In genomic region chr6:157535354-157536217, GRCh38 we compare ENCODE assay signal across 8 cellular contexts.
A peak's percentile ranks its signal among the peaks of the same experiment; 100 is the strongest.
DNase-seq lines count a peak whose midpoint lies in the region; ATAC-seq lines count a peak whose summit lies in the region.

No MANE protein-coding gene starts in this region.

- intact Hi-C loops in left colon (cut with DNase I, micrococcal nuclease): no loop called here

- H3K27ac Mint-ChIP-seq in activated naive CD4-positive, alpha-beta T cell treated with anti-CD3 and anti-CD28 coated beads, Interleukin-2, amount 50 U/mL, for 72 hours: peak overlapping the region; percentile 22 to 94

- DNase-seq in Caki2 (ENCODE audit: low read depth) (peak; percentile 53), HS-5 (ENCODE audit: low read depth) (peak; percentile 67), left colon (no peak), G401 (ENCODE audit: low spot score) (no peak), NCI-H510A (lab: John Stamatoyannopoulos, UW) (no peak), NCI-H1436 (lab: John Stamatoyannopoulos, UW) (no peak)
- peak in 1 of 2 donors; percentile 21 for DNase-seq in activated naive CD4-positive, alpha-beta T cell treated with anti-CD3 and anti-CD28 coated beads, Interleukin-2, amount 50 U/mL, for 72 hours (ENCODE audit: low spot score in 2 of 2)

- in situ Hi-C loops in Caki2 (cut with HindIII; ENCODE audit: low pct_unique_long_range_greater_than_20kb, low sequenced_read_pairs) (no loop called here), G401 (cut with HindIII; ENCODE audit: low sequenced_read_pairs) (no loop called here)

- H3K9me3 Mint-ChIP-seq in activated naive CD4-positive, alpha-beta T cell treated with anti-CD3 and anti-CD28 coated beads, Interleukin-2, amount 50 U/mL, for 72 hours: no peaks in the 10 kb centered on the region

- ATAC-seq in GM21360 (IDR thresholded peaks at IDR 0.05; ENCODE audit: unreplicated experiment) (peak; percentile 44), left colon (peak; percentile 14)
- peak; percentile 89 to 91 for ATAC-seq in activated naive CD4-positive, alpha-beta T cell treated with anti-CD3 and anti-CD28 coated beads, Interleukin-2, amount 50 U/mL, for 72 hours

- peaks cover 0 to 7% of the 10 kb centered on the region in 2 donors for H3K36me3 Mint-ChIP-seq in activated naive CD4-positive, alpha-beta T cell treated with anti-CD3 and anti-CD28 coated beads, Interleukin-2, amount 50 U/mL, for 72 hours

Comparison
In these comparisons a context has a peak if more than half of its experiments do, and no peak if none do; other contexts are left out.
1. DNase-seq: peak in Caki2 (single experiment) and HS-5 (single experiment); none in left colon (0 of 2), G401 (single experiment), NCI-H510A (single experiment) and NCI-H1436 (single experiment).
2. ATAC-seq: peak in every context shown above with its lines; median percentile 90 in activated naive CD4-positive, alpha-beta T cell treated with anti-CD3 and anti-CD28 coated beads, Interleukin-2, amount 50 U/mL, for 72 hours; 44 in GM21360; 14 in left colon.